Comparison of ENCODE assay signal across 28 cellular contexts in the genomic region with DNA sequence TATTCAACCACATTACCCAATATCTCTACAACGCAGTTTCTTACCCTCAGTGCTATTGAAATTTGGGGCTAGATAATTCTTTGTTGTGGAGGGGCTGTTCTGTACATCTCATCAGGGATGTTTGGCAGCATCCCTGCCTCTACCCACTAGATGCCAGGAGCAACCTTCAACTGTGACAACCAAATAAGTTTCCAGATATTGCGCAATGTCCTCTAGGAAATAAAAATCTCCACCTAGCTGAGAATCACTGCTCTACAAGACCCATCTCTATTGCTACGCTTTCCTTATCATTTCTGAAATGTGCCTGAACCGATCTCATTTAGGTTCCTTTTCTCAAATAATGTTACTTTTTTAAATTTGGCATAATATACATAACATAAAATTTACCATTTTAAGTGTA.
"Had no signal": no experiment of that assay in that cellular context is flagged by ENCODE, and none has a peak within 500 bp of the region (broad histone marks: within the 10 kb centered on the region; RNA-seq: fewer than 3 reads in every experiment).

No MANE protein-coding gene starts in this region.

- H3K27ac Mint-ChIP-seq: IgD-negative memory B cell; T-cell; T-helper 1 cell treated with Interleukin-12 subunit alpha and Interleukin-12 subunit beta and Interleukin-4 antibody, amounts not matched to agents 30 μg/mL and 1 μg/mL, for 36 hours had no signal

- H3K4me3 ChIP-seq: MG63 had no signal

- ATAC-seq: T-cell had no signal

- H3K4me1 Mint-ChIP-seq: IgD-negative memory B cell, T-cell had no signal

- H3K27me3 Mint-ChIP-seq: IgD-negative memory B cell had no signal

- H3K36me3 ChIP-seq: MG63 had no signal

- H3K9me3 Mint-ChIP-seq: T-helper 1 cell treated with Interleukin-12 subunit alpha and Interleukin-12 subunit beta and Interleukin-4 antibody, amounts not matched to agents 30 μg/mL and 1 μg/mL, for 36 hours had no signal

- H3K9me3 ChIP-seq: MG63, SK-N-SH had no signal

- H3K4me3 Mint-ChIP-seq: IgD-negative memory B cell; T-cell; T-helper 1 cell treated with Interleukin-12 subunit alpha and Interleukin-12 subunit beta and Interleukin-4 antibody, amounts not matched to agents 30 μg/mL and 1 μg/mL, for 36 hours had no signal

- H3K27me3 ChIP-seq: MG63 had no signal

- FAIRE-seq: RCC 7860 had no signal

- H3K4me2 ChIP-seq: SK-N-SH had no signal

- DNase-seq: Karpas-422, KG1, MG63, MV-4-11, NCI-H1048, NCI-H1105, NCI-H1417, NCI-H1436 treated with DMSO at 0.1 percent for 48 hours, NCI-H1694, NCI-H1930, NCI-H2081, NCI-H2107, NCI-H2171, NCI-H226, NCI-H446, NCI-H510A, NCI-H524 treated with DMSO at 0.1 percent for 48 hours, NCI-H69, NCI-H774, RPMI8226, SHP77, SK-N-SH, SW 1271, T-cell had no signal

- H3K36me3 Mint-ChIP-seq: T-cell had no signal

- H3K27ac ChIP-seq: HL-60 had no signal

- H3K9ac ChIP-seq: SK-N-SH had no signal
